Comparison of ENCODE assay signal across 1 cellular context in the genomic region with DNA sequence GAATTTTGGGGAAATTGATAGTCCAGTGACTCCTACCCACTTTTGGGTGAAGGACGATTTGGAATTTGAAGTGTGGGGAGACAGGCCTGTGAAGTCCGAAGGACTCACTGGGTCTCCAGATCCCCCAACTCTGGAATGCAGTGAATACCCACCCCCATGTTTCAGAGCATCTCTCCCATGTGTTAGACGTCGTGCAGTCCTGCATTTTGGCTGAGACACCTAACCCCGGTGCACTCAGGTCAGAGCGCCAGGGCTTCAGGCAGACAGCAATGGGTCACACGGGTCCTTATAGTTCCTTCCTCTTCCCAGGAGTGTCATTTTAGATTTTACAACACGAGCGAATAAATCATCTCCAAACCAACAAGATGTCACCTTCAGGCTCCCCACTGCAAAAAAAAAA.
TF ChIP-seq lines count a peak whose summit lies in the region.

No MANE protein-coding gene starts in this region.

TF ChIP-seq in GM23338, 12 proteins besides CTCF, POLR2A, EP300 and RAD21 (continued from another document):
- TF ChIP-seq, protein P1, sequence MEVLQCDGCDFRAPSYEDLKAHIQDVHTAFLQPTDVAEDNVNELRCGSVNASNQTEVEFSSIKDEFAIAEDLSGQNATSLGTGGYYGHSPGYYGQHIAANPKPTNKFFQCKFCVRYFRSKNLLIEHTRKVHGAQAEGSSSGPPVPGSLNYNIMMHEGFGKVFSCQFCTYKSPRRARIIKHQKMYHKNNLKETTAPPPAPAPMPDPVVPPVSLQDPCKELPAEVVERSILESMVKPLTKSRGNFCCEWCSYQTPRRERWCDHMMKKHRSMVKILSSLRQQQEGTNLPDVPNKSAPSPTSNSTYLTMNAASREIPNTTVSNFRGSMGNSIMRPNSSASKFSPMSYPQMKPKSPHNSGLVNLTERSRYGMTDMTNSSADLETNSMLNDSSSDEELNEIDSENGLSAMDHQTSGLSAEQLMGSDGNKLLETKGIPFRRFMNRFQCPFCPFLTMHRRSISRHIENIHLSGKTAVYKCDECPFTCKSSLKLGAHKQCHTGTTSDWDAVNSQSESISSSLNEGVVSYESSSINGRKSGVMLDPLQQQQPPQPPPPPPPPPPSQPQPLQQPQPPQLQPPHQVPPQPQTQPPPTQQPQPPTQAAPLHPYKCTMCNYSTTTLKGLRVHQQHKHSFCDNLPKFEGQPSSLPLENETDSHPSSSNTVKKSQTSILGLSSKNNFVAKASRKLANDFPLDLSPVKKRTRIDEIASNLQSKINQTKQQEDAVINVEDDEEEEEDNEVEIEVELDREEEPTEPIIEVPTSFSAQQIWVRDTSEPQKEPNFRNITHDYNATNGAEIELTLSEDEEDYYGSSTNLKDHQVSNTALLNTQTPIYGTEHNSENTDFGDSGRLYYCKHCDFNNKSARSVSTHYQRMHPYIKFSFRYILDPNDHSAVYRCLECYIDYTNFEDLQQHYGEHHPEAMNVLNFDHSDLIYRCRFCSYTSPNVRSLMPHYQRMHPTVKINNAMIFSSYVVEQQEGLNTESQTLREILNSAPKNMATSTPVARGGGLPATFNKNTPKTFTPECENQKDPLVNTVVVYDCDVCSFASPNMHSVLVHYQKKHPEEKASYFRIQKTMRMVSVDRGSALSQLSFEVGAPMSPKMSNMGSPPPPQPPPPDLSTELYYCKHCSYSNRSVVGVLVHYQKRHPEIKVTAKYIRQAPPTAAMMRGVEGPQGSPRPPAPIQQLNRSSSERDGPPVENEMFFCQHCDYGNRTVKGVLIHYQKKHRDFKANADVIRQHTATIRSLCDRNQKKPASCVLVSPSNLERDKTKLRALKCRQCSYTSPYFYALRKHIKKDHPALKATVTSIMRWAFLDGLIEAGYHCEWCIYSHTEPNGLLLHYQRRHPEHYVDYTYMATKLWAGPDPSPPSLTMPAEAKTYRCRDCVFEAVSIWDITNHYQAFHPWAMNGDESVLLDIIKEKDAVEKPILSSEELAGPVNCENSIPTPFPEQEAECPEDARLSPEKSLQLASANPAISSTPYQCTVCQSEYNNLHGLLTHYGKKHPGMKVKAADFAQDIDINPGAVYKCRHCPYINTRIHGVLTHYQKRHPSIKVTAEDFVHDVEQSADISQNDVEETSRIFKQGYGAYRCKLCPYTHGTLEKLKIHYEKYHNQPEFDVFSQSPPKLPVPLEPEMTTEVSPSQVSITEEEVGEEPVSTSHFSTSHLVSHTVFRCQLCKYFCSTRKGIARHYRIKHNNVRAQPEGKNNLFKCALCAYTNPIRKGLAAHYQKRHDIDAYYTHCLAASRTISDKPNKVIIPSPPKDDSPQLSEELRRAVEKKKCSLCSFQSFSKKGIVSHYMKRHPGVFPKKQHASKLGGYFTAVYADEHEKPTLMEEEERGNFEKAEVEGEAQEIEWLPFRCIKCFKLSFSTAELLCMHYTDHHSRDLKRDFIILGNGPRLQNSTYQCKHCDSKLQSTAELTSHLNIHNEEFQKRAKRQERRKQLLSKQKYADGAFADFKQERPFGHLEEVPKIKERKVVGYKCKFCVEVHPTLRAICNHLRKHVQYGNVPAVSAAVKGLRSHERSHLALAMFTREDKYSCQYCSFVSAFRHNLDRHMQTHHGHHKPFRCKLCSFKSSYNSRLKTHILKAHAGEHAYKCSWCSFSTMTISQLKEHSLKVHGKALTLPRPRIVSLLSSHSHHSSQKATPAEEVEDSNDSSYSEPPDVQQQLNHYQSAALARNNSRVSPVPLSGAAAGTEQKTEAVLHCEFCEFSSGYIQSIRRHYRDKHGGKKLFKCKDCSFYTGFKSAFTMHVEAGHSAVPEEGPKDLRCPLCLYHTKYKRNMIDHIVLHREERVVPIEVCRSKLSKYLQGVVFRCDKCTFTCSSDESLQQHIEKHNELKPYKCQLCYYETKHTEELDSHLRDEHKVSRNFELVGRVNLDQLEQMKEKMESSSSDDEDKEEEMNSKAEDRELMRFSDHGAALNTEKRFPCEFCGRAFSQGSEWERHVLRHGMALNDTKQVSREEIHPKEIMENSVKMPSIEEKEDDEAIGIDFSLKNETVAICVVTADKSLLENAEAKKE (CRISPR knock-in tag; IDR thresholded peaks at IDR 0.05), result no peak
- TF ChIP-seq EZH2phosphoT487 (IDR thresholded peaks at IDR 0.05; ENCODE audit: unreplicated experiment), result no peak
- no peak for TF ChIP-seq ZNF331 (CRISPR knock-in tag; IDR thresholded peaks at IDR 0.05; ENCODE audit: low read depth)
- TF ChIP-seq, protein P2, sequence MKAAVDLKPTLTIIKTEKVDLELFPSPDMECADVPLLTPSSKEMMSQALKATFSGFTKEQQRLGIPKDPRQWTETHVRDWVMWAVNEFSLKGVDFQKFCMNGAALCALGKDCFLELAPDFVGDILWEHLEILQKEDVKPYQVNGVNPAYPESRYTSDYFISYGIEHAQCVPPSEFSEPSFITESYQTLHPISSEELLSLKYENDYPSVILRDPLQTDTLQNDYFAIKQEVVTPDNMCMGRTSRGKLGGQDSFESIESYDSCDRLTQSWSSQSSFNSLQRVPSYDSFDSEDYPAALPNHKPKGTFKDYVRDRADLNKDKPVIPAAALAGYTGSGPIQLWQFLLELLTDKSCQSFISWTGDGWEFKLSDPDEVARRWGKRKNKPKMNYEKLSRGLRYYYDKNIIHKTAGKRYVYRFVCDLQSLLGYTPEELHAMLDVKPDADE (IDR thresholded peaks at IDR 0.05), result no peak
- no peak for TF ChIP-seq CREB1 (CRISPR knock-in tag; IDR thresholded peaks at IDR 0.05; ENCODE audit: low read depth)
- no peak for TF ChIP-seq ZNF114 (CRISPR knock-in tag; IDR thresholded peaks at IDR 0.05)
- no peak for TF ChIP-seq JUNB (IDR thresholded peaks at IDR 0.05; ENCODE audit: unreplicated experiment)
- TF ChIP-seq, protein P3, sequence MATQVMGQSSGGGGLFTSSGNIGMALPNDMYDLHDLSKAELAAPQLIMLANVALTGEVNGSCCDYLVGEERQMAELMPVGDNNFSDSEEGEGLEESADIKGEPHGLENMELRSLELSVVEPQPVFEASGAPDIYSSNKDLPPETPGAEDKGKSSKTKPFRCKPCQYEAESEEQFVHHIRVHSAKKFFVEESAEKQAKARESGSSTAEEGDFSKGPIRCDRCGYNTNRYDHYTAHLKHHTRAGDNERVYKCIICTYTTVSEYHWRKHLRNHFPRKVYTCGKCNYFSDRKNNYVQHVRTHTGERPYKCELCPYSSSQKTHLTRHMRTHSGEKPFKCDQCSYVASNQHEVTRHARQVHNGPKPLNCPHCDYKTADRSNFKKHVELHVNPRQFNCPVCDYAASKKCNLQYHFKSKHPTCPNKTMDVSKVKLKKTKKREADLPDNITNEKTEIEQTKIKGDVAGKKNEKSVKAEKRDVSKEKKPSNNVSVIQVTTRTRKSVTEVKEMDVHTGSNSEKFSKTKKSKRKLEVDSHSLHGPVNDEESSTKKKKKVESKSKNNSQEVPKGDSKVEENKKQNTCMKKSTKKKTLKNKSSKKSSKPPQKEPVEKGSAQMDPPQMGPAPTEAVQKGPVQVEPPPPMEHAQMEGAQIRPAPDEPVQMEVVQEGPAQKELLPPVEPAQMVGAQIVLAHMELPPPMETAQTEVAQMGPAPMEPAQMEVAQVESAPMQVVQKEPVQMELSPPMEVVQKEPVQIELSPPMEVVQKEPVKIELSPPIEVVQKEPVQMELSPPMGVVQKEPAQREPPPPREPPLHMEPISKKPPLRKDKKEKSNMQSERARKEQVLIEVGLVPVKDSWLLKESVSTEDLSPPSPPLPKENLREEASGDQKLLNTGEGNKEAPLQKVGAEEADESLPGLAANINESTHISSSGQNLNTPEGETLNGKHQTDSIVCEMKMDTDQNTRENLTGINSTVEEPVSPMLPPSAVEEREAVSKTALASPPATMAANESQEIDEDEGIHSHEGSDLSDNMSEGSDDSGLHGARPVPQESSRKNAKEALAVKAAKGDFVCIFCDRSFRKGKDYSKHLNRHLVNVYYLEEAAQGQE (IDR thresholded peaks at IDR 0.05; ENCODE audit: unreplicated experiment), result no peak
TF ChIP-seq in GM23338: peak in this region for 0.
